In genomic region chr7:81829511-81829910, GRCh38 we compare ENCODE assay signal across 7 cellular contexts. TPM values are rescaled to one million over a fixed set of nuclear protein-coding genes. Genes with fewer than 3 reads are reported as not detected.
DNase-seq lines count a peak whose midpoint lies in the region; TF ChIP-seq lines count a peak whose summit lies in the region.
"Not testable (repeated sequence)": the region's sequence is repeated elsewhere in the genome, so short reads cannot be mapped to it uniquely, and the experiment has no call there.
"Had no signal": no experiment of that assay in that cellular context is flagged by ENCODE, and none has a peak within 500 bp of the region (broad histone marks: within the 10 kb centered on the region; RNA-seq: fewer than 3 reads in every experiment).

No MANE protein-coding gene starts in this region.

- H4K8ac ChIP-seq in neuronal stem cell (ENCODE audit: low read depth, low read length), result not testable (repeated sequence)

- H3K79me2 ChIP-seq in Loucy (ENCODE audit: insufficient read depth, low read length); OCI-LY1 (ENCODE audit: insufficient read depth, low read length): not testable (repeated sequence)

- not testable (repeated sequence) for H3K27ac ChIP-seq in OCI-LY1 (ENCODE audit: low read depth, low read length, poor library complexity, severe bottlenecking); neuronal stem cell (replicated peaks; ENCODE audit: low read length)

- H3K14ac ChIP-seq in neuronal stem cell (ENCODE audit: low read length), result not testable (repeated sequence)

- H3K9me3 ChIP-seq in Loucy (ENCODE audit: insufficient read depth, low read depth, low read length); neuronal stem cell (replicated peaks in 1 of 2; ENCODE audit: control insufficient read depth in 2 of 2, insufficient read depth in 1 of 2, low read depth in 1 of 2, low read length in 2 of 2): not testable (repeated sequence)
- H3K9me3 ChIP-seq in OCI-LY1 (ENCODE audit: low read length), result peaks cover 23% of the 10 kb centered on the region

- peak overlapping the region; percentile 68 for H2AFZ ChIP-seq in Loucy (ENCODE audit: low read length)
- H2AFZ ChIP-seq in OCI-LY1 (ENCODE audit: low read length), result peak overlapping the region; percentile 44; the same call in 1 of the 2 replicates
- H2AFZ ChIP-seq in neuronal stem cell (ENCODE audit: low read length), result peak overlapping the region; percentile 87

- not testable (repeated sequence) for H3K4me3 ChIP-seq in Loucy (ENCODE audit: low read length, poor library complexity, severe bottlenecking); OCI-LY1 (ENCODE audit: low read depth, low read length, poor library complexity, severe bottlenecking); epithelial cell of esophagus (ENCODE audit: low read length)
- H3K4me3 ChIP-seq in neuronal stem cell (ENCODE audit: low read length in 2 of 2), result peak overlapping the region in 1 of 2 donors; percentile 35

- no CpG with 5 or more reads among the region's 4 CpGs for WGBS in neuronal stem cell (ENCODE audit: extremely low coverage in 2 of 2, insufficient read length in 2 of 2, insufficient replicate concordance in 1 of 2), 2 donors

- not testable (repeated sequence) for H4K20me1 ChIP-seq in Loucy (ENCODE audit: insufficient read depth, low read length, poor library complexity, severe bottlenecking); OCI-LY1 (ENCODE audit: insufficient read depth, low read length)

- not testable (repeated sequence) for H3K4ac ChIP-seq in neuronal stem cell (ENCODE audit: low read length)

- H3K18ac ChIP-seq in neuronal stem cell (ENCODE audit: low read length), result peak overlapping the region; percentile 74

- H2AK5ac ChIP-seq in neuronal stem cell (ENCODE audit: low read depth, low read length), result not testable (repeated sequence)

- not testable (repeated sequence) for H4K91ac ChIP-seq in neuronal stem cell (ENCODE audit: low read depth, low read length, poor library complexity)

- not testable (repeated sequence) for H3K9ac ChIP-seq in Loucy (ENCODE audit: low read depth, low read length, poor library complexity, severe bottlenecking); OCI-LY1 (ENCODE audit: low read length); neuronal stem cell (ENCODE audit: low read depth, low read length, poor library complexity)

- H3K23ac ChIP-seq in neuronal stem cell (ENCODE audit: low read depth, low read length, poor library complexity), result not testable (repeated sequence)

- not testable (repeated sequence) for TF ChIP-seq CTCF in Loucy (conservative IDR thresholded peaks at IDR 0.05; ENCODE audit: low read length); OCI-LY1 (IDR thresholded peaks at IDR 0.05; ENCODE audit: low read length); epithelial cell of esophagus (IDR thresholded peaks at IDR 0.05; ENCODE audit: insufficient read depth, low read depth, low read length, missing control alignments)

- H2BK12ac ChIP-seq in neuronal stem cell (ENCODE audit: low read length), result not testable (repeated sequence)

- not testable (repeated sequence) for H3K36me3 ChIP-seq in Loucy (ENCODE audit: insufficient read depth, low read length); OCI-LY1 (ENCODE audit: insufficient read depth, low read length); neuronal stem cell (replicated peaks in 1 of 2; ENCODE audit: control insufficient read depth in 2 of 2, insufficient read depth in 2 of 2, low read length in 2 of 2)

- not testable (repeated sequence) for H2BK15ac ChIP-seq in neuronal stem cell (ENCODE audit: low read length)

- not testable (repeated sequence) for H3K79me1 ChIP-seq in neuronal stem cell (ENCODE audit: low read depth, low read length)

- not testable (repeated sequence) for H3F3A ChIP-seq in Loucy (ENCODE audit: low read depth); OCI-LY1 (ENCODE audit: insufficient read depth, low read length)

- DNase-seq in DMS53 treated with DMSO at 0.1 percent for 48 hours (lab: John Stamatoyannopoulos, UW; ENCODE audit: unreplicated experiment) (peak; percentile 36), NCI-H69 (lab: John Stamatoyannopoulos, UW) (peak; percentile 9), epithelial cell of esophagus (ENCODE audit: low read depth) (peak; percentile 17)
- DNase-seq in neuronal stem cell (ENCODE audit: low spot score), result not testable (repeated sequence)

- not testable (repeated sequence) for H3K27me3 ChIP-seq in Loucy (ENCODE audit: insufficient read depth, low read length, poor library complexity, severe bottlenecking); OCI-LY1 (ENCODE audit: insufficient read depth, low read length); neuronal stem cell (ENCODE audit: control insufficient read depth in 3 of 3, insufficient read depth in 3 of 3, low read depth in 1 of 3, low read length in 3 of 3)

- not testable (repeated sequence) for H2BK120ac ChIP-seq in neuronal stem cell (ENCODE audit: low read depth, low read length)

- not testable (repeated sequence) for H3K4me2 ChIP-seq in Loucy (ENCODE audit: low read depth, low read length, poor library complexity, severe bottlenecking); OCI-LY1 (ENCODE audit: low read length); neuronal stem cell (ENCODE audit: insufficient read depth, low read length, poor library complexity, severe bottlenecking)

- not testable (repeated sequence) for H2BK5ac ChIP-seq in neuronal stem cell (ENCODE audit: low read length)

- not testable (repeated sequence) for H3K9me2 ChIP-seq in Loucy (replicated peaks; ENCODE audit: low read depth, low read length); OCI-LY1 (ENCODE audit: low read depth, low read length)

- not testable (repeated sequence) for H3K4me1 ChIP-seq in Loucy (ENCODE audit: insufficient read depth, low read length, poor library complexity, severe bottlenecking); OCI-LY1 (ENCODE audit: insufficient read depth, low read length, severe bottlenecking); neuronal stem cell (ENCODE audit: control insufficient read depth in 2 of 2, insufficient read depth in 1 of 2, low read depth in 1 of 2, low read length in 2 of 2)

RNA-seq across cellular contexts. Expression of gene HGF, which starts 59.7 kb away (rescaled TPM):
- 0.66 TPM for polyA plus RNA-seq in neuronal stem cell (2013, experiment 1 of 2)
- 0.62 TPM for polyA plus RNA-seq in neuronal stem cell (2013, experiment 2 of 2)
- polyA plus RNA-seq: CD8-positive, alpha-beta memory T cell had no signal
